In the genomic region with DNA sequence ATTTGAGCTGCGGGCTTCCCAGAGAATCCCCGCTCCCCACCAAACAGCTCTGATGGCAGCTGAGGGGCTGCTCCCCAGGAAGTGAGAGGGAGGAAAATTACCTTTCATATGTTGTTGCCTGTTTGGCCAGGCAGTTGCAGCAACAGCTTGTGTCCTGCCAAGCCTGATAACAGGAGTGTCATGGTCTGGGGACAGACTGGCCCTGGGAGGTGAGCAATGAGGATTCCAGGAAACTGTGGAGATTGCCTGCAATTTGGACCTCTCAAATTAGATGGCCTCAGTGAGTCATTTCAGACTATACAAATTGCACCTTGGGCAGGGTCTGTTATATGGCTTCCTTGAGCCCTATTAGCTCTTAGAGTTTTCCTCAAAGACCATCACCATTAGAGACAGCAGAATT, we compare ENCODE assay signal across 11 cellular contexts.
"Had no signal": no experiment of that assay in that cellular context is flagged by ENCODE, and none has a peak within 500 bp of the region (broad histone marks: within the 10 kb centered on the region; RNA-seq: fewer than 3 reads in every experiment).

No MANE protein-coding gene starts in this region.

- H3K27me3 ChIP-seq: upper lobe of left lung had no signal

- H3K36me3 ChIP-seq: suprapubic skin, upper lobe of left lung had no signal

- H3K4me1 ChIP-seq: psoas muscle, suprapubic skin, upper lobe of left lung had no signal

- H3K9me3 Mint-ChIP-seq: activated T-cell treated with anti-CD3 and anti-CD28 coated beads, Interleukin-2, amount 50 U/mL, for 4 hours; effector memory CD8-positive, alpha-beta T cell had no signal

- H3K27ac Mint-ChIP-seq: activated CD4-positive, alpha-beta memory T cell treated with anti-CD3 and anti-CD28 coated beads for 36 hours; effector memory CD8-positive, alpha-beta T cell; memory B cell; nephron had no signal

- H3K4me3 ChIP-seq: psoas muscle, suprapubic skin, upper lobe of left lung had no signal

- H3K4me1 Mint-ChIP-seq: memory B cell, nephron had no signal

- H3K36me3 Mint-ChIP-seq: memory B cell had no signal

- H3K4me3 Mint-ChIP-seq: activated CD4-positive, alpha-beta memory T cell treated with anti-CD3 and anti-CD28 coated beads for 36 hours; activated T-cell treated with anti-CD3 and anti-CD28 coated beads, Interleukin-2, amount 50 U/mL, for 4 hours; effector memory CD8-positive, alpha-beta T cell; memory B cell; nephron had no signal

- ATAC-seq: activated T-cell treated with anti-CD3 and anti-CD28 coated beads, Interleukin-2, amount 50 U/mL, for 4 hours; effector memory CD8-positive, alpha-beta T cell; psoas muscle had no signal

- H3K27ac ChIP-seq: psoas muscle, suprapubic skin, upper lobe of left lung had no signal

- DNase-seq: activated CD4-positive, alpha-beta memory T cell treated with anti-CD3 and anti-CD28 coated beads for 36 hours; activated T-cell treated with anti-CD3 and anti-CD28 coated beads, Interleukin-2, amount 50 U/mL, for 4 hours; caudate nucleus; effector memory CD8-positive, alpha-beta T cell; psoas muscle; stimulated activated CD4-positive, alpha-beta T cell treated with anti-CD3 and anti-CD28 coated beads, Interleukin-12 subunit alpha, Interleukin-12 subunit beta, amount 100 ng/mL, for 4 hours; stimulated activated naive CD4-positive, alpha-beta T cell treated with Interleukin-2 at 50 U/mL for 16 hours; upper lobe of left lung had no signal
